In the genomic region with DNA sequence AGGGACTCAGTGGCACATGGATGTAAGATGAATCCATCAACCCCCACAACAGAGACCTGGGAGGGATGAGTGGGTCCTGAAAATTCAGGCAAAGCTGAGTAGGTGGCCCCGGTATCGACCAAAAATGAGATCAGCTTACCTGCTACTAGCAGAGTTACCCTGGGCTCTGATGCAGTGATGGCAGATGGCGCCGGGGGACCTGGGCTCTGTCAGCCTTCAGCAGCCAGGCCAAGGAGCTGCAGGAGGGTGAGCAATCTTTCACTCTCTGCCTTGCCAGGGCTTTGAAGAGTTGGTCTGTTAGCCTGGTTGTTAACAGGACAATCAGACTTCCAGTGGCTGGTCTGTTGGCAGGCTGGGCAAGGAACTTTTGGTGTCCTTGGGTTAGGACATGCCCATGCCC, we compare ENCODE assay signal across 11 cellular contexts.
"Had no signal": no experiment of that assay in that cellular context is flagged by ENCODE, and none has a peak within 500 bp of the region (broad histone marks: within the 10 kb centered on the region; RNA-seq: fewer than 3 reads in every experiment).

No MANE protein-coding gene starts in this region.

- H3K4me1 ChIP-seq: HAP-1 had no signal

- H3K9me3 ChIP-seq: HAP-1 had no signal

- FAIRE-seq: H1, H54 had no signal

- H3K9ac ChIP-seq: GM23248 had no signal

- H3K4me3 ChIP-seq: GM23248, GM23338, HAP-1 had no signal

- H3K27ac ChIP-seq: GM23248 had no signal

- H3K4me3 Mint-ChIP-seq: GM23338, H9, HFFc6 had no signal

- ATAC-seq: GM23338, HCT116 had no signal

- H3K36me3 ChIP-seq: HAP-1 had no signal

- H3K27ac Mint-ChIP-seq: GM23338, H9, HFFc6 had no signal

- DNase-seq: GM23248, GOT3, H7, H9, HCEC 1CT, HFFc6 had no signal
